8 cellular contexts compared by ENCODE assay signal in genomic region chr1:23751050-23751814, GRCh38. TPM values are rescaled to one million over a fixed set of nuclear protein-coding genes. Genes with fewer than 3 reads are reported as not detected.
DNase-seq lines count a peak whose midpoint lies in the region; ATAC-seq and TF ChIP-seq lines count a peak whose summit lies in the region.

No MANE protein-coding gene starts in this region.

- H3K9me3 ChIP-seq in aorta (ENCODE audit: control insufficient read depth, low read length): no peaks in the 10 kb centered on the region

- no peaks in the 10 kb centered on the region for H3K27me3 ChIP-seq in aorta (ENCODE audit: control insufficient read depth in 1 of 2, insufficient read depth in 2 of 2, low read length in 1 of 2)

- peak; percentile 72 for TF ChIP-seq CTCF in C4-2B (conservative IDR thresholded peaks at IDR 0.05)
- peak; percentile 88 for TF ChIP-seq CTCF in GM13977 (IDR thresholded peaks at IDR 0.05; ENCODE audit: extremely low read depth, insufficient read depth, missing control alignments)

- DNase-seq in GM13977 (ENCODE audit: low spot score) (peak; percentile 78), NCI-H460 (ENCODE audit: extremely low read depth, low read depth) (peak; percentile 50), glomerular visceral epithelial cell (ENCODE audit: extremely low spot score) (peak; percentile 53), skeletal muscle cell (ENCODE audit: low read depth) (peak; percentile 14), aorta (no peak)
- peak; percentile 46 to 53 for DNase-seq in activated T-cell treated with anti-CD3 and anti-CD28 coated beads, Interleukin-2, amount 50 U/mL, for 48 hours

- intact Hi-C loops in aorta (cut with DNase I): no loop called here

- H3K27ac ChIP-seq in C4-2B (no peak overlapping the region), aorta (ENCODE audit: low read depth in 1 of 2, low read length in 2 of 2) (no peak overlapping the region)

- in situ Hi-C loops in GM13977 (cut with MboI; ENCODE audit: low pct_unique_long_range_greater_than_20kb, low sequenced_read_pairs, unreplicated experiment): no loop called here

- ATAC-seq in GM19463 (IDR thresholded peaks at IDR 0.05; ENCODE audit: unreplicated experiment): no peak
- no peak for ATAC-seq in aorta (ENCODE audit: low FRiP score)

- WGBS in aorta, 2 donors: 50 to 63% methylated on average over 11 of the region's 11 CpGs

- no peaks in the 10 kb centered on the region for H3K4me1 ChIP-seq in aorta (ENCODE audit: control insufficient read depth in 1 of 2, insufficient read depth in 2 of 2, low read length in 2 of 2)

- peaks cover 18 to 21% of the 10 kb centered on the region in 2 donors for H3K36me3 ChIP-seq in aorta (ENCODE audit: control insufficient read depth in 1 of 2, insufficient read depth in 2 of 2, low read length in 1 of 2)

- H3K4me3 ChIP-seq in skeletal muscle cell (ENCODE audit: low read depth, low read length) (no peak overlapping the region), aorta (ENCODE audit: low read length in 2 of 2) (no peak overlapping the region)

RNA-seq across cellular contexts. Expression of gene ELOA, which starts 8.0 kb away (rescaled TPM):
- total RNA-seq in NCI-H460 (2014; rRNA removed; shearing (Covaris generic)): 29.5 and 31.1 TPM in 2 replicates
- polyA plus RNA-seq in NCI-H460 (2014; cell fraction: nucleus; rRNA removed): 15.2 and 19.8 TPM in 2 replicates
- total RNA-seq in aorta: 10 to 100 TPM; 30.3 to 31.0 TPM
- polyA plus RNA-seq in aorta: 10 to 100 TPM; 11.8 to 14.0 TPM

RNA-seq across cellular contexts. Expression of gene PITHD1, which starts 27.0 kb away (rescaled TPM):
- 40.1 TPM in 2 replicates for total RNA-seq in NCI-H460 (2014; rRNA removed; shearing (Covaris generic))
- polyA plus RNA-seq in NCI-H460 (2014; cell fraction: nucleus; rRNA removed): 82.1 and 92.2 TPM in 2 replicates
- 10 to 100 TPM; 34.9 to 39.8 TPM for total RNA-seq in aorta
- 10 to 100 TPM; 33.9 to 40.3 TPM for polyA plus RNA-seq in aorta

RNA-seq across cellular contexts. Expression of gene LYPLA2, which starts 39.7 kb away (rescaled TPM):
- 50.8 and 54.3 TPM in 2 replicates for total RNA-seq in NCI-H460 (2014; rRNA removed; shearing (Covaris generic))
- 54.9 and 75.9 TPM in 2 replicates for polyA plus RNA-seq in NCI-H460 (2014; cell fraction: nucleus; rRNA removed)
- total RNA-seq in aorta: 10 to 100 TPM; 30.0 to 31.2 TPM
- 10 to 100 TPM; 17.3 to 32.5 TPM for polyA plus RNA-seq in aorta

RNA-seq across cellular contexts. Expression of gene GALE, which starts 49.3 kb away (rescaled TPM):
- 36.2 and 37.2 TPM in 2 replicates for total RNA-seq in NCI-H460 (2014; rRNA removed; shearing (Covaris generic))
- polyA plus RNA-seq in NCI-H460 (2014; cell fraction: nucleus; rRNA removed): 80.6 and 91.6 TPM in 2 replicates
- 10 to 100 TPM; 13.6 to 18.5 TPM for total RNA-seq in aorta
- polyA plus RNA-seq in aorta: 10 to 100 TPM in 1 of 2 donors, 1 to 10 TPM in 1; 9.9 to 23.2 TPM

RNA-seq across cellular contexts. Expression of gene RPL11, which starts 59.6 kb away (rescaled TPM):
- 2,020 and 2,371 TPM in 2 replicates for total RNA-seq in NCI-H460 (2014; rRNA removed; shearing (Covaris generic))
- polyA plus RNA-seq in NCI-H460 (2014; cell fraction: nucleus; rRNA removed): 653 and 703 TPM in 2 replicates
- total RNA-seq in aorta: 100 to 1,000 TPM; 707 to 819 TPM
- 1,000 to 10,000 TPM; 2,209 to 3,782 TPM for polyA plus RNA-seq in aorta

Comparison
In these comparisons a context has a peak if more than half of its experiments do, and no peak if none do; other contexts are left out.
1. DNase-seq: peak in GM13977 (single experiment), NCI-H460 (single experiment), activated T-cell treated with anti-CD3 and anti-CD28 coated beads, Interleukin-2, amount 50 U/mL, for 48 hours (2 of 2), glomerular visceral epithelial cell (single experiment) and skeletal muscle cell (single experiment); none in aorta (0 of 2).